ENCODE assay signal across 14 cellular contexts in genomic region chr2:190722825-190723224, GRCh38.
DNase-seq lines count a peak whose midpoint lies in the region; ATAC-seq and TF ChIP-seq lines count a peak whose summit lies in the region.
"Had no signal": no experiment of that assay in that cellular context is flagged by ENCODE, and none has a peak within 500 bp of the region (broad histone marks: within the 10 kb centered on the region; RNA-seq: fewer than 3 reads in every experiment).

No MANE protein-coding gene starts in this region.

- H3K4me3 Mint-ChIP-seq in activated T-helper 1 cell treated with anti-CD3 and anti-CD28 coated beads, Interleukin-12 subunit alpha, Interleukin-12 subunit beta, Interleukin-2, Interleukin-4 antibody, amounts not matched to agents 30 ng/mL and 10 ng/mL and 1 ng/mL, durations not matched to agents 14 hours and 24 hours and 36 hours: peak overlapping the region; percentile 58
- H3K4me3 Mint-ChIP-seq: B cell had no signal

- no peak overlapping the region for H2AK5ac ChIP-seq in mesendoderm (ENCODE audit: low read length)

- no peaks in the 10 kb centered on the region for H3K27me3 Mint-ChIP-seq in activated T-helper 1 cell treated with anti-CD3 and anti-CD28 coated beads, Interleukin-12 subunit alpha, Interleukin-12 subunit beta, Interleukin-2, Interleukin-4 antibody, amounts not matched to agents 30 ng/mL and 10 ng/mL and 1 ng/mL, durations not matched to agents 14 hours and 24 hours and 36 hours (ENCODE audit: insufficient read depth)

- peaks cover 0 to 52% (median 23%) of the 10 kb centered on the region in 12 donors for H3K4me1 ChIP-seq in heart left ventricle
- H3K4me1 ChIP-seq in right cardiac atrium (ENCODE audit: control insufficient read depth, insufficient read depth, low read length): peaks cover 12% of the 10 kb centered on the region
- peaks cover 6 to 9% (median 9%) of the 10 kb centered on the region in 3 donors for H3K4me1 ChIP-seq in skeletal muscle tissue (ENCODE audit: control insufficient read depth in 3 of 3, insufficient read depth in 3 of 3, low read length in 3 of 3)
- H3K4me1 ChIP-seq in mesendoderm (ENCODE audit: control insufficient read depth, low read depth, low read length): no peaks in the 10 kb centered on the region
- H3K4me1 ChIP-seq: testis had no signal

- H3K27ac Mint-ChIP-seq in activated T-helper 1 cell treated with anti-CD3 and anti-CD28 coated beads, Interleukin-12 subunit alpha, Interleukin-12 subunit beta, Interleukin-2, Interleukin-4 antibody, amounts not matched to agents 30 ng/mL and 10 ng/mL and 1 ng/mL, durations not matched to agents 14 hours and 24 hours and 36 hours: peak overlapping the region; percentile 94
- H3K27ac Mint-ChIP-seq: B cell had no signal

- WGBS in heart left ventricle, 4 donors: 66 to 74% (median 70%) methylated on average over 6 of the region's 6 CpGs
- WGBS in right cardiac atrium: 49% methylated on average over 6 of the region's 6 CpGs
- WGBS in mesendoderm (ENCODE audit: extremely low coverage, insufficient coverage, low lambda C conversion rate): no CpG with 5 or more reads among the region's 6 CpGs

- intact Hi-C loops in heart left ventricle (cut with DNase I) (no loop called here), right cardiac atrium (cut with DNase I) (no loop called here)
- intact Hi-C loops in activated T-helper 1 cell treated with anti-CD3 and anti-CD28 coated beads, Interleukin-12 subunit alpha, Interleukin-12 subunit beta, Interleukin-2, Interleukin-4 antibody, amounts not matched to agents 30 ng/mL and 10 ng/mL and 1 ng/mL, durations not matched to agents 14 hours and 24 hours and 36 hours (cut with micrococcal nuclease): loop anchor here (1.0 to 2.0 kb wide), 13 partner anchors 28 to 471 kb away; partner anchors contain the start of genes NAB1 and NEMP2

- H3K36me3 ChIP-seq in heart left ventricle (no peaks in the 10 kb centered on the region), skeletal muscle tissue (ENCODE audit: control insufficient read depth in 3 of 3, insufficient read depth in 3 of 3, low read length in 3 of 3) (no peaks in the 10 kb centered on the region), mesendoderm (ENCODE audit: control insufficient read depth, insufficient read depth, low read length) (no peaks in the 10 kb centered on the region)

- H3K4me3 ChIP-seq in heart left ventricle (peak overlapping the region in 1 of 12 donors; percentile 24), right cardiac atrium (ENCODE audit: low read length) (no peak overlapping the region), skeletal muscle tissue (ENCODE audit: low read length in 3 of 3) (no peak overlapping the region), mesendoderm (ENCODE audit: low read length) (no peak overlapping the region)
- H3K4me3 ChIP-seq: testis had no signal

- no peaks in the 10 kb centered on the region for H3K79me2 ChIP-seq in mesendoderm (ENCODE audit: control insufficient read depth, insufficient read depth, low read length)

- no peak overlapping the region for H2BK15ac ChIP-seq in mesendoderm (replicated peaks; ENCODE audit: low read depth)

- DNase-seq in heart left ventricle (no peak), right cardiac atrium (no peak), NCI-H524 (lab: John Stamatoyannopoulos, UW) (no peak), mesendoderm (no peak)
- no peak for DNase-seq in activated T-helper 1 cell treated with anti-CD3 and anti-CD28 coated beads, Interleukin-12 subunit alpha, Interleukin-12 subunit beta, Interleukin-2, Interleukin-4 antibody, amounts not matched to agents 30 ng/mL and 10 ng/mL and 1 ng/mL, durations not matched to agents 14 hours and 24 hours and 36 hours (ENCODE audit: low spot score)
- DNase-seq: IMR-90, NCI-H1417, NCI-H774, SHP77, testis had no signal

- TF ChIP-seq CTCF in heart left ventricle (IDR thresholded peaks at IDR 0.05): no peak

- H3K27ac ChIP-seq in heart left ventricle (peak overlapping the region in 8 of 12 donors; percentile 12 to 71 (median 58)), right cardiac atrium (ENCODE audit: low read length) (no peak overlapping the region), skeletal muscle tissue (ENCODE audit: low read depth, low read length) (peak overlapping the region; percentile 21), mesendoderm (ENCODE audit: low read depth, low read length) (no peak overlapping the region)
- H3K27ac ChIP-seq: testis had no signal

- no peak overlapping the region for H2BK5ac ChIP-seq in mesendoderm (ENCODE audit: low read length)

- ATAC-seq in heart left ventricle (peak in 1 of 4 donors; percentile 4), right cardiac atrium (no peak), HG02588 (IDR thresholded peaks at IDR 0.05; ENCODE audit: unreplicated experiment) (peak; percentile 1), HG02970 (IDR thresholded peaks at IDR 0.05; ENCODE audit: low FRiP score, unreplicated experiment) (no peak)

- no peaks in the 10 kb centered on the region for H3K9me3 Mint-ChIP-seq in activated T-helper 1 cell treated with anti-CD3 and anti-CD28 coated beads, Interleukin-12 subunit alpha, Interleukin-12 subunit beta, Interleukin-2, Interleukin-4 antibody, amounts not matched to agents 30 ng/mL and 10 ng/mL and 1 ng/mL, durations not matched to agents 14 hours and 24 hours and 36 hours

- H3K4me2 ChIP-seq in mesendoderm (ENCODE audit: low read length): no peak overlapping the region

- no peak overlapping the region for H3K4ac ChIP-seq in mesendoderm (ENCODE audit: low read depth, low read length)

- no peaks in the 10 kb centered on the region for H3K9me3 ChIP-seq in heart left ventricle
- no peaks in the 10 kb centered on the region for H3K9me3 ChIP-seq in right cardiac atrium (ENCODE audit: control insufficient read depth, low read length)
- H3K9me3 ChIP-seq in skeletal muscle tissue (ENCODE audit: control insufficient read depth in 3 of 3, low read length in 3 of 3): no peaks in the 10 kb centered on the region
- H3K9me3 ChIP-seq: testis had no signal

- peaks cover 77% of the 10 kb centered on the region for H3K4me1 Mint-ChIP-seq in activated T-helper 1 cell treated with anti-CD3 and anti-CD28 coated beads, Interleukin-12 subunit alpha, Interleukin-12 subunit beta, Interleukin-2, Interleukin-4 antibody, amounts not matched to agents 30 ng/mL and 10 ng/mL and 1 ng/mL, durations not matched to agents 14 hours and 24 hours and 36 hours (ENCODE audit: low read depth)

- no peak overlapping the region for H2BK120ac ChIP-seq in mesendoderm (ENCODE audit: low read depth, low read length)

- no peak overlapping the region for H4K5ac ChIP-seq in mesendoderm (ENCODE audit: low read length)

- no peak overlapping the region for H4K8ac ChIP-seq in mesendoderm (ENCODE audit: low read depth, low read length)

- no peaks in the 10 kb centered on the region for H3K27me3 ChIP-seq in heart left ventricle
- no peaks in the 10 kb centered on the region for H3K27me3 ChIP-seq in right cardiac atrium (ENCODE audit: control insufficient read depth, insufficient read depth)
- no peaks in the 10 kb centered on the region for H3K27me3 ChIP-seq in skeletal muscle tissue (ENCODE audit: control insufficient read depth in 3 of 3, insufficient read depth in 3 of 3, low read length in 3 of 3)
- no peaks in the 10 kb centered on the region for H3K27me3 ChIP-seq in mesendoderm (ENCODE audit: insufficient read depth, low read length, poor library complexity)
- H3K27me3 ChIP-seq: testis had no signal

- H3K79me1 ChIP-seq in mesendoderm (ENCODE audit: low read length): no peaks in the 10 kb centered on the region

- no peak overlapping the region for H3K56ac ChIP-seq in mesendoderm (ENCODE audit: low read length)

- no peak overlapping the region for H3K23ac ChIP-seq in mesendoderm (ENCODE audit: low read length)

- no peak for TF ChIP-seq POLR2A in heart left ventricle (IDR thresholded peaks at IDR 0.05)

- peaks cover 5% of the 10 kb centered on the region for H3K36me3 Mint-ChIP-seq in activated T-helper 1 cell treated with anti-CD3 and anti-CD28 coated beads, Interleukin-12 subunit alpha, Interleukin-12 subunit beta, Interleukin-2, Interleukin-4 antibody, amounts not matched to agents 30 ng/mL and 10 ng/mL and 1 ng/mL, durations not matched to agents 14 hours and 24 hours and 36 hours (ENCODE audit: low read depth)

- H3K9ac ChIP-seq in skeletal muscle tissue (ENCODE audit: low read depth in 1 of 3, low read length in 3 of 3) (no peak overlapping the region), mesendoderm (ENCODE audit: low read length) (no peak overlapping the region)

- no peak overlapping the region for H3K18ac ChIP-seq in mesendoderm (ENCODE audit: low read length)

Comparison
In these comparisons a context has a peak if more than half of its experiments do, and no peak if none do; other contexts are left out.
1. H3K27ac ChIP-seq: peak in heart left ventricle (8 of 12) and skeletal muscle tissue (single experiment); none in right cardiac atrium (single experiment) and mesendoderm (single experiment).